ENCODE assay signal across 8 cellular contexts in the genomic region with DNA sequence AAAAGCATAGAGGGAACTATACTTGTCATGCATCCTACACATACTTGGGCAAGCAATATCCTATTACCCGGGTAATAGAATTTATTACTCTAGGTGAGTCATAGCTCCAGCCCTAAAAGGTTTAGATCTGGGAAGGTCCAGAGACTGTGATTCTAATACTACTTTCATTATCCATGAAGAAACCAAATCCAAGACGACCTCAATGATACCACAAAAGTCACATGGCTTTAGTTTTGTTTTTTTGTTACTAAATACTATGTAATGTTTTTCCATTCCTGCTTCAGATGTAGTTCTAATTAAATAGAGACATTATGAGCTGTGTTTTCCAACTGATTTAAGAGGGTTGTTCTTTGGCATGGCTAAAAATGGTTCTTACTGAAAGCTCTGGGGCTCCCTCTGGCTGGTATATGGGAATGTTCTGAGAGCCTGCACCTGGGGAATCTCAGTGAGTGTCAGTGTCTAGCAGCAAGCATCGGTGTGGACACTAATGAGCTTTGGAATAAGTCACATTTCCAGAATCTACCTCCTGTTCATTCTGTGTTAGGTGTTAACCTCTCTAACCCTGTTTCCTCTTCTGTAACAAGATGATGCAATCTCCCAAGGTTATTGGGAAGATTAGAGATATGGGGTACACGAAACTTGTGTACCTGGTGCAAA. TPM values are rescaled to one million over a fixed set of nuclear protein-coding genes. Genes with fewer than 3 reads are reported as not detected.
DNase-seq lines count a peak whose midpoint lies in the region; ATAC-seq, FAIRE-seq and TF ChIP-seq lines count a peak whose summit lies in the region.

No MANE protein-coding gene starts in this region.

- TF ChIP-seq RAD21 in Ishikawa (IDR thresholded peaks at IDR 0.05; ENCODE audit: low read depth) = peak; percentile 75

- intact Hi-C loops in lower lobe of right lung (cut with DNase I) = loop anchor here (10.0 kb wide), 1 partner anchor 142 kb away; no protein-coding TSS in a partner anchor

- H3K9me3 ChIP-seq in AG04450 (ENCODE audit: control insufficient read depth, insufficient read depth, low read length) (no peaks in the 10 kb centered on the region), lower lobe of right lung (no peaks in the 10 kb centered on the region)

- POLR2A ChIA-PET in AG04450 (lab: Yijun Ruan, JAX) = interaction anchor here (1.0 kb wide), 1 partner anchor 75 kb away, joined by 3 read pairs; no protein-coding TSS in a partner anchor

- H3K36me3 ChIP-seq in lower lobe of right lung = peaks cover 54% of the 10 kb centered on the region

- H3K27ac ChIP-seq in AG04450 (ENCODE audit: low read depth, low read length) = no peak overlapping the region
- no peak overlapping the region for H3K27ac ChIP-seq in lower lobe of right lung

- no peak for TF ChIP-seq EP300 in Ishikawa (IDR thresholded peaks at IDR 0.05; ENCODE audit: borderline replicate concordance)

- TF ChIP-seq CTCF in AG04450 (IDR thresholded peaks at IDR 0.05; ENCODE audit: low read depth, low read length) = peak; percentile 64
- peak; percentile 59 for TF ChIP-seq CTCF in lower lobe of right lung (IDR thresholded peaks at IDR 0.05)

- H3K4me3 ChIP-seq in AG04450 (ENCODE audit: low read depth, low read length) (no peak overlapping the region), lower lobe of right lung (no peak overlapping the region)

- H3K4me1 ChIP-seq in lower lobe of right lung = peaks cover 35% of the 10 kb centered on the region

- ATAC-seq in lower lobe of right lung = peak; percentile 70 to 84
- no peak for ATAC-seq in GM19328 (IDR thresholded peaks at IDR 0.05; ENCODE audit: unreplicated experiment)
- ATAC-seq in GM19397 (IDR thresholded peaks at IDR 0.05; ENCODE audit: unreplicated experiment) = no peak

- FAIRE-seq in colon (lab: Jason Lieb, UNC) = peak; percentile 45

- DNase-seq in AG04450 (ENCODE audit: low read depth, low spot score) (no peak), lower lobe of right lung (no peak), NK-92 (lab: John Stamatoyannopoulos, UW; ENCODE audit: unreplicated experiment) (no peak)
- no peak for DNase-seq in activated naive CD4-positive, alpha-beta T cell treated with anti-CD3 and anti-CD28 coated beads, Interleukin-2, amount 50 U/mL, for 16 hours

- CTCF ChIA-PET in AG04450 (lab: Charles Lee) = interaction anchor here (0.6 to 4.2 kb wide), 24 partner anchors 9 to 283 kb away, joined by 3 to 54 read pairs (median 5); no protein-coding TSS in a partner anchor

- H3K27me3 ChIP-seq in AG04450 (ENCODE audit: control insufficient read depth, insufficient read depth, low read length) (no peaks in the 10 kb centered on the region), lower lobe of right lung (ENCODE audit: low read depth) (no peaks in the 10 kb centered on the region)

TF ChIP-seq in Ishikawa, 13 proteins besides CTCF, POLR2A, EP300 and RAD21:
- TF ChIP-seq CEBPB (IDR thresholded peaks at IDR 0.05) (0 out of 2 replicates have a peak, but pooled peaks have one; percentile 6), FOXM1 (IDR thresholded peaks at IDR 0.05; ENCODE audit: borderline replicate concordance, low read depth) (no peak)

RNA-seq across cellular contexts. Expression of a gene that starts 20.5 kb away (rescaled TPM):
- polyA plus RNA-seq in AG04450 (2011; rRNA removed) = 0.37 and 0.72 TPM in 2 replicates
- 0.32 and 0.83 TPM in 2 replicates for polyA minus RNA-seq in AG04450 (2011; rRNA and poly(A)+ RNA removed)
- total RNA-seq in lower lobe of right lung = not detected

RNA-seq across cellular contexts. Expression of a gene that starts 23.8 kb away (rescaled TPM):
- polyA plus RNA-seq in AG04450 (2011; rRNA removed) = 88.8 and 102 TPM in 2 replicates
- polyA minus RNA-seq in AG04450 (2011; rRNA and poly(A)+ RNA removed) = 48.1 and 53.2 TPM in 2 replicates
- 152 TPM for total RNA-seq in lower lobe of right lung

Comparison
In these comparisons a context has a peak if more than half of its experiments do, and no peak if none do; other contexts are left out.
1. ATAC-seq: peak in lower lobe of right lung (2 of 2); none in GM19328 (single experiment) and GM19397 (single experiment).